ENCODE assay signal across 13 cellular contexts in the genomic region with DNA sequence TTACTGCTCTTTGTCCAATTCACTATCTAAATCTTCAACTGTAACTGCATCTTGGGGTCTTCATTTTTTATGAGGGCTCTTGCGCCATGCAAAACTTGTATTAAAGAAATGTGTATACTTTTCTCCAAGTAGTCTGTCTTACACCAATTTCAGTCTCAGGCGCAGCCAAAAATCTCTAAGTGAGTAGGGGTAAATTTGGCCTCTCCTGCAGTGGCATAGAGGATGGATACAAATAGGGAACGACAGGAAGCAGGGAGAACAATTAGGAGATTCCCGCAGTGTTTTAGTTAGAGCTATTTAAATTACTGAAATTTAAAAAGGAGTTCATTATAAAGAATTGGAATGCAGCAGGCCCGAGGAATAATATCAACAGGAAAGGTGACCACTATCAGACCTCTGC. TPM values are rescaled to one million over a fixed set of nuclear protein-coding genes. Genes with fewer than 3 reads are reported as not detected.
DNase-seq lines count a peak whose midpoint lies in the region; ATAC-seq and TF ChIP-seq lines count a peak whose summit lies in the region.
"Had no signal": no experiment of that assay in that cellular context is flagged by ENCODE, and none has a peak within 500 bp of the region (broad histone marks: within the 10 kb centered on the region; RNA-seq: fewer than 3 reads in every experiment).

No MANE protein-coding gene starts in this region.

- H3K27me3 ChIP-seq in HUES6 (ENCODE audit: control insufficient read depth, insufficient read depth, low read length) = no peaks in the 10 kb centered on the region
- H3K27me3 ChIP-seq in iPS-20b (ENCODE audit: insufficient read depth, low read length) = no peaks in the 10 kb centered on the region
- H3K27me3 ChIP-seq in uterus = no peaks in the 10 kb centered on the region

- peaks cover 16% of the 10 kb centered on the region for H3K9me3 ChIP-seq in HUES6 (ENCODE audit: control insufficient read depth, insufficient read depth, low read depth, low read length)
- H3K9me3 ChIP-seq in iPS-20b (ENCODE audit: insufficient read depth, low read depth, low read length) = peaks cover 13% of the 10 kb centered on the region; the same call in 1 of the 2 replicates
- no peaks in the 10 kb centered on the region for H3K9me3 ChIP-seq in uterus

- H3K36me3 Mint-ChIP-seq in activated naive CD8-positive, alpha-beta T cell treated with anti-CD3 and anti-CD28 coated beads, Interleukin-2, amount 50 U/mL, for 24 hours (ENCODE audit: low read depth) = no peaks in the 10 kb centered on the region

- peak overlapping the region; percentile 15; the same call in 1 of the 2 replicates for H3K27ac ChIP-seq in HUES6 (ENCODE audit: low read depth, low read length)
- peak overlapping the region; percentile 42 for H3K27ac ChIP-seq in caudate nucleus (ENCODE audit: low read depth, low read length)
- H3K27ac ChIP-seq in iPS-20b (ENCODE audit: low read length) = peak overlapping the region; percentile 74
- peak overlapping the region; percentile 38 to 55 for H3K27ac ChIP-seq in uterus

- no peak for ATAC-seq in activated naive CD8-positive, alpha-beta T cell treated with anti-CD3 and anti-CD28 coated beads, Interleukin-2, amount 50 U/mL, for 24 hours

- no peaks in the 10 kb centered on the region for H3K27me3 Mint-ChIP-seq in activated naive CD8-positive, alpha-beta T cell treated with anti-CD3 and anti-CD28 coated beads, Interleukin-2, amount 50 U/mL, for 24 hours

- H3K27ac Mint-ChIP-seq in activated naive CD8-positive, alpha-beta T cell treated with anti-CD3 and anti-CD28 coated beads, Interleukin-2, amount 50 U/mL, for 24 hours = no peak overlapping the region

- H3K9ac ChIP-seq in HUES6 (ENCODE audit: low read length) = no peak overlapping the region
- peak overlapping the region; percentile 74; the same call in 1 of the 2 replicates for H3K9ac ChIP-seq in iPS-20b (ENCODE audit: low read depth, low read length)

- DNase-seq in caudate nucleus (lab: John Stamatoyannopoulos, UW) (peak in 1 of 61 donors; percentile 22), uterus (no peak), DMS153 (lab: John Stamatoyannopoulos, UW) (no peak), foreskin fibroblast (no peak)
- DNase-seq in activated naive CD8-positive, alpha-beta T cell treated with anti-CD3 and anti-CD28 coated beads, Interleukin-2, amount 50 U/mL, for 24 hours = no peak
- DNase-seq: Calu3, DMS79, KBM-7, NCI-H187 treated with DMSO at 0.1 percent for 48 hours, NCI-H69, Right ventricle myocardium superior had no signal

- intact Hi-C loops in uterus (cut with DNase I; ENCODE audit: low total_unique reads) = loop anchor here (5.0 kb wide), 1 partner anchor 157 kb away; no protein-coding TSS in a partner anchor

- no peak for TF ChIP-seq CTCF in uterus (IDR thresholded peaks at IDR 0.05)
- no peak for TF ChIP-seq CTCF in foreskin fibroblast (IDR thresholded peaks at IDR 0.05; ENCODE audit: low read depth, low read length)

- TF ChIP-seq POLR2A in uterus (IDR thresholded peaks at IDR 0.05) = no peak

- no peak overlapping the region for H3K4me3 Mint-ChIP-seq in activated naive CD8-positive, alpha-beta T cell treated with anti-CD3 and anti-CD28 coated beads, Interleukin-2, amount 50 U/mL, for 24 hours

- no peak overlapping the region for H3K4me3 ChIP-seq in HUES6 (ENCODE audit: low read depth, low read length)
- peak overlapping the region; percentile 48 for H3K4me3 ChIP-seq in iPS-20b (ENCODE audit: low read length)
- no peak overlapping the region for H3K4me3 ChIP-seq in uterus
- H3K4me3 ChIP-seq in foreskin fibroblast (ENCODE audit: low read depth in 1 of 2, low read length in 2 of 2) = no peak overlapping the region

- no peaks in the 10 kb centered on the region for H3K36me3 ChIP-seq in HUES6 (ENCODE audit: control insufficient read depth, insufficient read depth, low read length)
- H3K36me3 ChIP-seq in iPS-20b (ENCODE audit: insufficient read depth, low read depth, low read length) = no peaks in the 10 kb centered on the region
- no peaks in the 10 kb centered on the region for H3K36me3 ChIP-seq in uterus

- no peaks in the 10 kb centered on the region for H3K9me3 Mint-ChIP-seq in activated naive CD8-positive, alpha-beta T cell treated with anti-CD3 and anti-CD28 coated beads, Interleukin-2, amount 50 U/mL, for 24 hours

- H3K4me1 Mint-ChIP-seq in activated naive CD8-positive, alpha-beta T cell treated with anti-CD3 and anti-CD28 coated beads, Interleukin-2, amount 50 U/mL, for 24 hours = no peaks in the 10 kb centered on the region

- H3K4me1 ChIP-seq in HUES6 (ENCODE audit: control insufficient read depth, insufficient read depth, low read length) (peaks cover 2% of the 10 kb centered on the region; the same call in 1 of the 2 replicates), iPS-20b (ENCODE audit: insufficient read depth, low read length) (peaks cover 17% of the 10 kb centered on the region; the same call in 1 of the 2 replicates), uterus (no peaks in the 10 kb centered on the region)

RNA-seq across cellular contexts. Expression of gene DMP1, which starts 30.2 kb away (rescaled TPM):
- total RNA-seq in uterus = not detected
- total RNA-seq: Calu3, Right ventricle myocardium superior had no signal

Comparison
In these comparisons a context has a peak if more than half of its experiments do, and no peak if none do; other contexts are left out.
1. H3K27ac ChIP-seq: peak in every context shown above with its lines; median percentile 74 in iPS-20b; 46 in uterus; 42 in caudate nucleus; 15 in HUES6.